8 cellular contexts compared by ENCODE assay signal in genomic region chr3:51982838-51983577, GRCh38.
A peak's percentile ranks its signal among the peaks of the same experiment; 100 is the strongest.
DNase-seq lines count a peak whose midpoint lies in the region; ATAC-seq and TF ChIP-seq lines count a peak whose summit lies in the region.

Gene ACY1, plus strand, starts transcription at chr3:51983535. Its CDS starts 530 bp downstream, at chr3:51984065.

- H3K4me3 ChIP-seq in mucosa of stomach (ENCODE audit: low read length), result peak within 1 kb of the TSS; percentile 69

- H3K9ac ChIP-seq in mucosa of stomach (ENCODE audit: low read length), result peak within 1 kb of the TSS; percentile 77

- TF ChIP-seq POLR2A in erythroblast (IDR thresholded peaks at IDR 0.05; ENCODE audit: low read length), result peak; percentile 69

- peaks cover 44% of the 10 kb centered on the region for H3K4me1 ChIP-seq in mucosa of stomach (ENCODE audit: control insufficient read depth, insufficient read depth, low read length)

- no peaks in the 10 kb centered on the region for H3K36me3 ChIP-seq in mucosa of stomach (ENCODE audit: control insufficient read depth, insufficient read depth, low read length)

- H3K27me3 ChIP-seq in mucosa of stomach (ENCODE audit: control insufficient read depth, insufficient read depth, low read length), result no peaks in the 10 kb centered on the region

- DNase-seq in Ammon's horn (ENCODE audit: low spot score) (peak; percentile 88), OCI-M1 (lab: John Stamatoyannopoulos, UW) (peak; percentile 85), activated T-cell treated with anti-CD3 and anti-CD28 coated beads for 48 hours (ENCODE audit: low read depth) (peak; percentile 77), erythroblast (lab: John Stamatoyannopoulos, UW) (peak; percentile 89 to 90)
- peak; percentile 27 to 34 for DNase-seq in stimulated activated CD8-positive, alpha-beta memory T cell treated with anti-CD3 and anti-CD28 coated beads, Interleukin-7, amount 100 ng/mL, for 1 hour (ENCODE audit: low read depth in 2 of 2)

- peak; percentile 63 for ATAC-seq in GM18873 (IDR thresholded peaks at IDR 0.05; ENCODE audit: low FRiP score, unreplicated experiment)
- peak; percentile 71 for ATAC-seq in HG03108 (IDR thresholded peaks at IDR 0.05; ENCODE audit: unreplicated experiment)

- H3K9me3 ChIP-seq in mucosa of stomach (ENCODE audit: control insufficient read depth, low read length), result no peaks in the 10 kb centered on the region

Comparison
In these comparisons a context has a peak if more than half of its experiments do, and no peak if none do; other contexts are left out.
1. Peak in every context shown above with its lines: DNase-seq, ATAC-seq and H3K4me3 ChIP-seq.
2. DNase-seq: peak in every context shown above with its lines; median percentile 90 in erythroblast; 88 in Ammon's horn; 85 in OCI-M1; 77 in activated T-cell treated with anti-CD3 and anti-CD28 coated beads for 48 hours; 30 in stimulated activated CD8-positive, alpha-beta memory T cell treated with anti-CD3 and anti-CD28 coated beads, Interleukin-7, amount 100 ng/mL, for 1 hour.